In genomic region chr6:3277251-3277650, GRCh38 we compare ENCODE assay signal across 19 cellular contexts. TPM values are rescaled to one million over a fixed set of nuclear protein-coding genes. Genes with fewer than 3 reads are reported as not detected.
"Had no signal": no experiment of that assay in that cellular context is flagged by ENCODE, and none has a peak within 500 bp of the region (broad histone marks: within the 10 kb centered on the region; RNA-seq: fewer than 3 reads in every experiment).

No MANE protein-coding gene starts in this region.

- H3K27ac Mint-ChIP-seq: activated CD4-positive, alpha-beta T cell treated with anti-CD3 and anti-CD28 coated beads for 36 hours; activated naive CD8-positive, alpha-beta T cell treated with anti-CD3 and anti-CD28 coated beads, Interleukin-2, amount 10 ng/mL, durations not matched to agents 7 days and 5 days had no signal

- H3K9me3 Mint-ChIP-seq: activated CD8-positive, alpha-beta T cell treated with anti-CD3 and anti-CD28 coated beads for 36 hours; activated naive CD8-positive, alpha-beta T cell treated with anti-CD3 and anti-CD28 coated beads, Interleukin-2, amount 10 ng/mL, durations not matched to agents 7 days and 5 days; central memory CD8-positive, alpha-beta T cell; naive thymus-derived CD8-positive, alpha-beta T cell had no signal

- ATAC-seq: activated CD4-positive, alpha-beta T cell treated with anti-CD3 and anti-CD28 coated beads for 36 hours; activated CD8-positive, alpha-beta T cell treated with anti-CD3 and anti-CD28 coated beads for 36 hours; naive thymus-derived CD8-positive, alpha-beta T cell; right cardiac atrium; upper lobe of right lung had no signal

- DNase-seq: activated CD4-positive, alpha-beta T cell treated with anti-CD3 and anti-CD28 coated beads for 36 hours; activated CD8-positive, alpha-beta T cell treated with anti-CD3 and anti-CD28 coated beads for 36 hours; activated naive CD4-positive, alpha-beta T cell; activated naive CD8-positive, alpha-beta T cell treated with anti-CD3 and anti-CD28 coated beads, Interleukin-2, amount 10 ng/mL, durations not matched to agents 7 days and 5 days; activated T-cell treated with anti-CD3 and anti-CD28 coated beads, Interleukin-2, amount 50 U/mL, for 48 hours; brain microvascular endothelial cell; cortex of kidney; effector CD4-positive, alpha-beta T cell; foreskin melanocyte; kidney glomerular epithelial cell; mesenchymal stem cell; naive thymus-derived CD8-positive, alpha-beta T cell; stomach; T-helper 2 cell; testis; upper lobe of right lung had no signal

- H3K4me3 Mint-ChIP-seq: activated CD4-positive, alpha-beta T cell treated with anti-CD3 and anti-CD28 coated beads for 36 hours; activated CD8-positive, alpha-beta T cell treated with anti-CD3 and anti-CD28 coated beads for 36 hours; activated naive CD8-positive, alpha-beta T cell treated with anti-CD3 and anti-CD28 coated beads, Interleukin-2, amount 10 ng/mL, durations not matched to agents 7 days and 5 days; central memory CD8-positive, alpha-beta T cell; naive thymus-derived CD8-positive, alpha-beta T cell had no signal

- H3K27me3 Mint-ChIP-seq: activated CD4-positive, alpha-beta T cell treated with anti-CD3 and anti-CD28 coated beads for 36 hours; activated CD8-positive, alpha-beta T cell treated with anti-CD3 and anti-CD28 coated beads for 36 hours; activated naive CD8-positive, alpha-beta T cell treated with anti-CD3 and anti-CD28 coated beads, Interleukin-2, amount 10 ng/mL, durations not matched to agents 7 days and 5 days; central memory CD8-positive, alpha-beta T cell; naive thymus-derived CD8-positive, alpha-beta T cell had no signal

- H3K36me3 Mint-ChIP-seq: activated naive CD8-positive, alpha-beta T cell treated with anti-CD3 and anti-CD28 coated beads, Interleukin-2, amount 10 ng/mL, durations not matched to agents 7 days and 5 days had no signal

- H3K4me3 ChIP-seq: prostate gland, stomach, testis, upper lobe of right lung had no signal

RNA-seq across cellular contexts. Expression of gene TUBB2B, which starts 49.8 kb away (rescaled TPM):
- total RNA-seq: activated naive CD8-positive, alpha-beta T cell treated with anti-CD3 and anti-CD28 coated beads, Interleukin-2, amount 10 ng/mL, durations not matched to agents 7 days and 5 days; naive thymus-derived CD8-positive, alpha-beta T cell had no signal
